In genomic region chr5:100623719-100624118, GRCh38 we compare ENCODE assay signal across 8 cellular contexts.
DNase-seq lines count a peak whose midpoint lies in the region; ATAC-seq and TF ChIP-seq lines count a peak whose summit lies in the region.

No MANE protein-coding gene starts in this region.

- H3K27ac ChIP-seq in DND-41 (ENCODE audit: low read length) (no peak overlapping the region), hepatocyte (no peak overlapping the region), stomach (no peak overlapping the region)

- no peak overlapping the region for H3K27ac Mint-ChIP-seq in stimulated activated naive CD8-positive, alpha-beta T cell treated with anti-CD3 and anti-CD28 coated beads, Interleukin-15, amount 100 ng/mL, for 72 hours

- no peak overlapping the region for H3K4me2 ChIP-seq in DND-41 (ENCODE audit: insufficient read depth, low read length)
- H3K4me2 ChIP-seq in hepatocyte = no peak overlapping the region

- peak; percentile 79 for TF ChIP-seq CTCF in DND-41 (IDR thresholded peaks at IDR 0.05; ENCODE audit: borderline replicate concordance, extremely low read depth, low read length, poor library complexity, severe bottlenecking)
- peak; percentile 51 for TF ChIP-seq CTCF in hepatocyte (IDR thresholded peaks at IDR 0.05; ENCODE audit: poor library complexity)
- peak in 2 of 7 experiments; percentile 14 to 15 for TF ChIP-seq CTCF in stomach (IDR thresholded peaks at IDR 0.05)

- TF ChIP-seq EP300 in stomach (IDR thresholded peaks at IDR 0.05) = no peak

- intact Hi-C loops in stomach (cut with DNase I; ENCODE audit: low total_unique reads) = no loop called here

- WGBS in hepatocyte (ENCODE audit: low lambda C conversion rate, missing lambda C conversion rate) = 49% methylated on average over 2 of the region's 2 CpGs
- WGBS in stomach, 5 donors = 18 to 25% (median 21%) methylated on average over 2 of the region's 2 CpGs

- no peak for TF ChIP-seq POLR2A in stomach (IDR thresholded peaks at IDR 0.05)

- H3K9me2 ChIP-seq in hepatocyte (replicated peaks; ENCODE audit: insufficient read depth) = no peaks in the 10 kb centered on the region

- peak; percentile 91 for ATAC-seq in DND-41 (ENCODE audit: insufficient read depth, low read depth)
- peak; percentile 92 for ATAC-seq in GM19395 (IDR thresholded peaks at IDR 0.05; ENCODE audit: unreplicated experiment)
- ATAC-seq in HG03442 (IDR thresholded peaks at IDR 0.05; ENCODE audit: unreplicated experiment) = peak; percentile 95
- no peak for ATAC-seq in stimulated activated naive CD8-positive, alpha-beta T cell treated with anti-CD3 and anti-CD28 coated beads, Interleukin-15, amount 100 ng/mL, for 72 hours

- H3K4me3 ChIP-seq in DND-41 (ENCODE audit: low read depth in 1 of 2, low read length in 2 of 2) = no peak overlapping the region
- no peak overlapping the region for H3K4me3 ChIP-seq in hepatocyte
- H3K4me3 ChIP-seq in stomach = no peak overlapping the region

- H3K79me2 ChIP-seq in DND-41 (ENCODE audit: insufficient read depth, low read length) (no peaks in the 10 kb centered on the region), hepatocyte (no peaks in the 10 kb centered on the region)

- H2AFZ ChIP-seq in DND-41 (ENCODE audit: low read depth, low read length) = no peak overlapping the region
- H2AFZ ChIP-seq in hepatocyte = no peak overlapping the region

- DNase-seq in DND-41 = peak; percentile 11
- DNase-seq in SK-N-DZ (ENCODE audit: low spot score) = peak; percentile 16
- peak; percentile 20 for DNase-seq in hepatocyte (ENCODE audit: low spot score)
- no peak for DNase-seq in stomach
- no peak for DNase-seq in NCI-H69 (lab: John Stamatoyannopoulos, UW)
- DNase-seq in stimulated activated naive CD8-positive, alpha-beta T cell treated with anti-CD3 and anti-CD28 coated beads, Interleukin-15, amount 100 ng/mL, for 72 hours = no peak

- H3K4me3 Mint-ChIP-seq in stimulated activated naive CD8-positive, alpha-beta T cell treated with anti-CD3 and anti-CD28 coated beads, Interleukin-15, amount 100 ng/mL, for 72 hours = no peak overlapping the region

- H3K36me3 ChIP-seq in DND-41 (ENCODE audit: insufficient read depth, low read length) (no peaks in the 10 kb centered on the region), hepatocyte (replicated peaks; ENCODE audit: insufficient read depth, low read depth) (no peaks in the 10 kb centered on the region), stomach (no peaks in the 10 kb centered on the region)

- H4K20me1 ChIP-seq in DND-41 (ENCODE audit: insufficient read depth, low read length) (no peaks in the 10 kb centered on the region), hepatocyte (ENCODE audit: insufficient read depth, poor library complexity, severe bottlenecking) (no peaks in the 10 kb centered on the region)

- no peaks in the 10 kb centered on the region for H3K9me3 Mint-ChIP-seq in stimulated activated naive CD8-positive, alpha-beta T cell treated with anti-CD3 and anti-CD28 coated beads, Interleukin-15, amount 100 ng/mL, for 72 hours

- no peaks in the 10 kb centered on the region for H3K9me3 ChIP-seq in DND-41 (ENCODE audit: insufficient read depth, low read length, severe bottlenecking)
- H3K9me3 ChIP-seq in hepatocyte (ENCODE audit: low read depth) = no peaks in the 10 kb centered on the region
- H3K9me3 ChIP-seq in stomach = no peaks in the 10 kb centered on the region

- no peaks in the 10 kb centered on the region for H3K27me3 Mint-ChIP-seq in stimulated activated naive CD8-positive, alpha-beta T cell treated with anti-CD3 and anti-CD28 coated beads, Interleukin-15, amount 100 ng/mL, for 72 hours

- H3K4me1 ChIP-seq in DND-41 (ENCODE audit: insufficient read depth, low read length) = no peaks in the 10 kb centered on the region
- H3K4me1 ChIP-seq in hepatocyte (ENCODE audit: insufficient read depth) = no peaks in the 10 kb centered on the region
- no peaks in the 10 kb centered on the region for H3K4me1 ChIP-seq in stomach

- no peak overlapping the region for H3K9ac ChIP-seq in DND-41 (ENCODE audit: low read depth, low read length)

- no peaks in the 10 kb centered on the region for H3K4me1 Mint-ChIP-seq in stimulated activated naive CD8-positive, alpha-beta T cell treated with anti-CD3 and anti-CD28 coated beads, Interleukin-15, amount 100 ng/mL, for 72 hours

- no peaks in the 10 kb centered on the region for H3K27me3 ChIP-seq in DND-41 (ENCODE audit: insufficient read depth, low read length, poor library complexity)
- no peaks in the 10 kb centered on the region for H3K27me3 ChIP-seq in hepatocyte
- H3K27me3 ChIP-seq in stomach = no peaks in the 10 kb centered on the region

Comparison
In these comparisons a context has a peak if more than half of its experiments do, and no peak if none do; other contexts are left out.
1. DNase-seq: peak in DND-41 (single experiment), SK-N-DZ (single experiment) and hepatocyte (single experiment); none in stomach (single experiment), NCI-H69 (single experiment) and stimulated activated naive CD8-positive, alpha-beta T cell treated with anti-CD3 and anti-CD28 coated beads, Interleukin-15, amount 100 ng/mL, for 72 hours (0 of 2).